19 cellular contexts compared by ENCODE assay signal in genomic region chr1:92340154-92340553, GRCh38. TPM values are rescaled to one million over a fixed set of nuclear protein-coding genes. Genes with fewer than 3 reads are reported as not detected.
DNase-seq lines count a peak whose midpoint lies in the region; ATAC-seq and TF ChIP-seq lines count a peak whose summit lies in the region.
"Had no signal": no experiment of that assay in that cellular context is flagged by ENCODE, and none has a peak within 500 bp of the region (broad histone marks: within the 10 kb centered on the region; RNA-seq: fewer than 3 reads in every experiment).

No MANE protein-coding gene starts in this region.

- WGBS in right lobe of liver (ENCODE audit: insufficient coverage, low coverage, low lambda C conversion rate, missing lambda C conversion rate): 31% methylated on average over 1 of the region's 1 CpG

- no peak for TF ChIP-seq POLR2A in right lobe of liver (IDR thresholded peaks at IDR 0.05)
- TF ChIP-seq POLR2A in uterus (IDR thresholded peaks at IDR 0.05): no peak

- in situ Hi-C loops in G401 (cut with HindIII; ENCODE audit: low sequenced_read_pairs): no loop called here

- H3K4me1 ChIP-seq in cardiac muscle cell (ENCODE audit: low read depth) (peaks cover 16% of the 10 kb centered on the region), left ventricle myocardium inferior (no peaks in the 10 kb centered on the region), right lobe of liver (peaks cover 0 to 9% (median 3%) of the 10 kb centered on the region in 4 donors), uterus (no peaks in the 10 kb centered on the region)
- H3K4me1 ChIP-seq: A549; BLaER1 treated with 17β-estradiol and CSF1 and Interleukin-3, amounts not matched to agents 10 nM and 100 nM; Caco-2 had no signal

- intact Hi-C loops in left ventricle myocardium inferior (cut with micrococcal nuclease) (no loop called here), right lobe of liver (cut with DNase I) (no loop called here), uterus (cut with DNase I; ENCODE audit: low total_unique reads) (no loop called here)

- H3K4me3 ChIP-seq in cardiac muscle cell (no peak overlapping the region), left ventricle myocardium inferior (no peak overlapping the region), right lobe of liver (no peak overlapping the region), uterus (no peak overlapping the region)
- H3K4me3 ChIP-seq: A549; BLaER1 treated with 17β-estradiol and CSF1 and Interleukin-3, amounts not matched to agents 10 nM and 100 nM had no signal

- H3K9me3 ChIP-seq in cardiac muscle cell (ENCODE audit: low read depth): no peaks in the 10 kb centered on the region
- no peaks in the 10 kb centered on the region for H3K9me3 ChIP-seq in left ventricle myocardium inferior (replicated peaks)
- H3K9me3 ChIP-seq in right lobe of liver: no peaks in the 10 kb centered on the region
- H3K9me3 ChIP-seq in uterus: no peaks in the 10 kb centered on the region
- H3K9me3 ChIP-seq: A549; BLaER1 treated with 17β-estradiol and CSF1 and Interleukin-3, amounts not matched to agents 10 nM and 100 nM; Caco-2 had no signal

- ATAC-seq in right lobe of liver: peak; percentile 69 to 88 (median 84)
- ATAC-seq: A549; CD8-positive, alpha-beta T cell had no signal

- H3K36me3 ChIP-seq in cardiac muscle cell: peaks cover 11% of the 10 kb centered on the region
- peaks cover 53% of the 10 kb centered on the region for H3K36me3 ChIP-seq in left ventricle myocardium inferior
- no peaks in the 10 kb centered on the region for H3K36me3 ChIP-seq in right lobe of liver
- no peaks in the 10 kb centered on the region for H3K36me3 ChIP-seq in uterus

- no peaks in the 10 kb centered on the region for H3K27me3 ChIP-seq in cardiac muscle cell
- H3K27me3 ChIP-seq in left ventricle myocardium inferior (ENCODE audit: low read depth): no peaks in the 10 kb centered on the region
- no peaks in the 10 kb centered on the region for H3K27me3 ChIP-seq in right lobe of liver
- H3K27me3 ChIP-seq in uterus: no peaks in the 10 kb centered on the region
- H3K27me3 ChIP-seq: BLaER1 treated with 17β-estradiol and CSF1 and Interleukin-3, amounts not matched to agents 10 nM and 100 nM had no signal

- TF ChIP-seq CTCF in cardiac muscle cell (IDR thresholded peaks at IDR 0.05; ENCODE audit: low read depth, low read length) (no peak), left ventricle myocardium inferior (IDR thresholded peaks at IDR 0.05; ENCODE audit: borderline replicate concordance) (no peak), right lobe of liver (IDR thresholded peaks at IDR 0.05) (no peak), uterus (IDR thresholded peaks at IDR 0.05) (no peak)

- DNase-seq in cardiac muscle cell (ENCODE audit: low read depth in 1 of 2, low spot score in 1 of 2) (peak in 1 of 2 donors; percentile 4), left ventricle myocardium inferior (no peak), G401 (ENCODE audit: low spot score) (peak; percentile 12), right lobe of liver (peak in 1 of 3 donors; percentile 46), uterus (no peak)
- DNase-seq: AML-193; Caco-2; Calu3; CD4-positive, alpha-beta T cell; CD8-positive, alpha-beta T cell; DMS53; DMS79; DND-41; EL; GF-D8 had no signal

- H3K27ac ChIP-seq in cardiac muscle cell: peak overlapping the region; percentile 47
- no peak overlapping the region for H3K27ac ChIP-seq in left ventricle myocardium inferior (replicated peaks)
- H3K27ac ChIP-seq in right lobe of liver: no peak overlapping the region
- no peak overlapping the region for H3K27ac ChIP-seq in uterus
- H3K27ac ChIP-seq: 22Rv1; A549; BLaER1 treated with 17β-estradiol and CSF1 and Interleukin-3, amounts not matched to agents 10 nM and 100 nM; C4-2B had no signal

RNA-seq across cellular contexts. Expression of gene RPAP2, which starts 41.3 kb away (rescaled TPM):
- total RNA-seq in cardiac muscle cell: 4.2 and 6.3 TPM in 2 replicates
- 24.0 and 27.9 TPM in 2 replicates for polyA plus RNA-seq in cardiac muscle cell
- total RNA-seq in left ventricle myocardium inferior: 25.3 TPM
- total RNA-seq in G401 (2014; rRNA removed; shearing (Covaris generic)): 17.3 and 38.1 TPM in 2 replicates
- 10 to 100 TPM in 4 of 6 experiments, 1 to 10 TPM in 2; 7.1 to 12.7 (median 11.1) TPM for total RNA-seq in right lobe of liver
- 100 to 1,000 TPM in 1 of 4 donors, 10 to 100 TPM in 2, 1 to 10 TPM in 1; 7.6 to 131 (median 54.9) TPM for total RNA-seq in uterus

RNA-seq across cellular contexts. Expression of gene GLMN, which starts 41.4 kb away (rescaled TPM):
- total RNA-seq in cardiac muscle cell: 9.7 and 12.4 TPM in 2 replicates
- 26.1 and 26.2 TPM in 2 replicates for polyA plus RNA-seq in cardiac muscle cell
- total RNA-seq in left ventricle myocardium inferior: 6.2 TPM
- 35.2 and 39.2 TPM in 2 replicates for total RNA-seq in G401 (2014; rRNA removed; shearing (Covaris generic))
- total RNA-seq in right lobe of liver: 1 to 10 TPM; 1.6 to 3.6 (median 2.5) TPM
- 10 to 100 TPM in 3 of 4 donors, 1 to 10 TPM in 1; 2.0 to 24.6 (median 13.4) TPM for total RNA-seq in uterus
